Comparison of ENCODE assay signal across 9 cellular contexts in genomic region chr12:57803317-57803893, GRCh38. TPM values are rescaled to one million over a fixed set of nuclear protein-coding genes. Genes with fewer than 3 reads are reported as not detected.
DNase-seq lines count a peak whose midpoint lies in the region; ATAC-seq and TF ChIP-seq lines count a peak whose summit lies in the region.
"Had no signal": no experiment of that assay in that cellular context is flagged by ENCODE, and none has a peak within 500 bp of the region (broad histone marks: within the 10 kb centered on the region; RNA-seq: fewer than 3 reads in every experiment).

No MANE protein-coding gene starts in this region.

- H3K9me3 ChIP-seq in IMR-90 (ENCODE audit: control insufficient read depth, insufficient read depth, low read length) (no peaks in the 10 kb centered on the region), colonic mucosa (no peaks in the 10 kb centered on the region), lung (ENCODE audit: control insufficient read depth in 2 of 2, insufficient read depth in 1 of 2, low read length in 1 of 2) (no peaks in the 10 kb centered on the region)

- H3K27ac ChIP-seq in IMR-90 (ENCODE audit: insufficient read depth, low read length) = no peak overlapping the region
- H3K27ac ChIP-seq in colonic mucosa = no peak overlapping the region
- H3K27ac ChIP-seq in lung (ENCODE audit: low read depth in 1 of 2, low read length in 1 of 2) = no peak overlapping the region

- H3K14ac ChIP-seq in IMR-90 (replicated peaks; ENCODE audit: low read depth, low read length) = no peak overlapping the region

- H2BK120ac ChIP-seq in IMR-90 (ENCODE audit: low read depth, low read length) = no peak overlapping the region

- WGBS in IMR-90 (ENCODE audit: extremely low coverage in 2 of 2, insufficient read length in 1 of 2), 2 experiments = 46% methylated on average over 5 of the region's 9 CpGs; no CpG with 5 or more reads in 1 of the 2 experiments
- 56 to 71% methylated on average over 9 of the region's 9 CpGs for WGBS in lung, 2 donors

- H3K36me3 Mint-ChIP-seq in type B pancreatic cell = peaks cover 7% of the 10 kb centered on the region

- H2AFZ ChIP-seq in IMR-90 (replicated peaks; ENCODE audit: low read length, poor library complexity) = peak overlapping the region; percentile 12

- H4K5ac ChIP-seq in IMR-90 (ENCODE audit: low read depth, low read length) = no peak overlapping the region

- H3K9me1 ChIP-seq in IMR-90 (ENCODE audit: insufficient read depth, low read length) = 0 out of 2 replicates have a peak, but pooled peaks cover 2% of the 10 kb centered on the region

- no peak overlapping the region for H3K56ac ChIP-seq in IMR-90 (ENCODE audit: extremely low read depth, insufficient read depth, low read length)

- DNase-seq in Daoy (ENCODE audit: low read depth) = peak; percentile 42
- peak; percentile 42 for DNase-seq in IMR-90
- peak; percentile 6 for DNase-seq in T follicular helper cell (ENCODE audit: low read depth)
- DNase-seq in colonic mucosa = peak; percentile 45
- peak; percentile 36 for DNase-seq in lung (ENCODE audit: low spot score)
- no peak for DNase-seq in type B pancreatic cell (ENCODE audit: extremely low spot score, unreplicated experiment)
- DNase-seq in amniotic stem cell (lab: John Stamatoyannopoulos, UW) = no peak

- no peaks in the 10 kb centered on the region for H3K4me1 Mint-ChIP-seq in type B pancreatic cell (ENCODE audit: unreplicated experiment)

- dilution Hi-C loops in IMR-90 (cut with HindIII; ENCODE audit: low sequenced_read_pairs, unreplicated experiment) = no loop called here

- H3K9ac ChIP-seq in IMR-90 (ENCODE audit: low read depth, low read length) (no peak overlapping the region), colonic mucosa (ENCODE audit: low read depth in 2 of 2, low read length in 2 of 2) (no peak overlapping the region)

- no peak overlapping the region for H3K4ac ChIP-seq in IMR-90 (ENCODE audit: low read depth, low read length)

- H4K91ac ChIP-seq in IMR-90 (ENCODE audit: insufficient read depth, low read depth, low read length) = no peak overlapping the region

- H3K27ac Mint-ChIP-seq in type B pancreatic cell = no peak overlapping the region

- no peak overlapping the region for H4K8ac ChIP-seq in IMR-90 (ENCODE audit: low read depth in 2 of 2, low read length in 2 of 2)

- H3K4me2 ChIP-seq in IMR-90 (ENCODE audit: low read depth, low read length) = no peak overlapping the region

- no peaks in the 10 kb centered on the region for H3K9me3 Mint-ChIP-seq in type B pancreatic cell

- H3K36me3 ChIP-seq in IMR-90 (ENCODE audit: control insufficient read depth, insufficient read depth, low read length) (peaks cover 48% of the 10 kb centered on the region), colonic mucosa (peaks cover 7% of the 10 kb centered on the region), lung (ENCODE audit: control insufficient read depth in 2 of 2, insufficient read depth in 2 of 2, low read length in 2 of 2) (peaks cover 43 to 51% of the 10 kb centered on the region in 2 donors)

- H3K4me1 ChIP-seq in IMR-90 (ENCODE audit: control insufficient read depth, insufficient read depth, low read length) (no peaks in the 10 kb centered on the region), colonic mucosa (no peaks in the 10 kb centered on the region), lung (ENCODE audit: control insufficient read depth in 2 of 2, insufficient read depth in 2 of 2, low read length in 2 of 2) (no peaks in the 10 kb centered on the region)

- TF ChIP-seq CTCF in IMR-90 (conservative IDR thresholded peaks at IDR 0.05; ENCODE audit: low read depth, low read length) = peak; percentile 83
- peak; percentile 76 for TF ChIP-seq CTCF in colonic mucosa (IDR thresholded peaks at IDR 0.05)
- TF ChIP-seq CTCF in lung (IDR thresholded peaks at IDR 0.05; ENCODE audit: control extremely low read depth, extremely low read depth) = peak; percentile 59
- peak; percentile 80 for TF ChIP-seq CTCF in type B pancreatic cell (conservative IDR thresholded peaks at IDR 0.05)

- no peaks in the 10 kb centered on the region for H3K27me3 ChIP-seq in IMR-90 (ENCODE audit: control insufficient read depth, insufficient read depth, low read length)
- H3K27me3 ChIP-seq in colonic mucosa = no peaks in the 10 kb centered on the region
- no peaks in the 10 kb centered on the region for H3K27me3 ChIP-seq in lung (ENCODE audit: control insufficient read depth, insufficient read depth)

- H3K18ac ChIP-seq in IMR-90 (ENCODE audit: low read depth, low read length) = no peak overlapping the region

- in situ Hi-C loops in IMR-90 (cut with MboI; ENCODE audit: low sequenced_read_pairs) = no loop called here

- no peak overlapping the region for H2BK5ac ChIP-seq in IMR-90 (ENCODE audit: low read depth, low read length, poor library complexity, severe bottlenecking)

- H3K23ac ChIP-seq in IMR-90 (ENCODE audit: low read depth, low read length) = no peak overlapping the region

- CTCF ChIA-PET in IMR-90 (lab: Yijun Ruan, JAX) = interaction anchor here (0.7 to 2.2 kb wide), 12 partner anchors 9 to 110 kb away, joined by 3 to 13 read pairs (median 3); partner anchors contain the start of genes AVIL and TSFM

- no peak overlapping the region for H2AK9ac ChIP-seq in IMR-90 (replicated peaks; ENCODE audit: low read depth, low read length, poor library complexity)

- TF ChIP-seq POLR2A in IMR-90 (IDR thresholded peaks at IDR 0.05; ENCODE audit: low read depth, low read length) = no peak

- intact Hi-C loops in IMR-90 (cut with micrococcal nuclease) = loop anchor here (1.0 kb wide), 1 partner anchor 102 kb away; no protein-coding TSS in a partner anchor
- intact Hi-C loops in colonic mucosa (cut with DNase I) = loop anchor here (5.0 kb wide), 1 partner anchor 104 kb away; no protein-coding TSS in a partner anchor

- H3K4me3 Mint-ChIP-seq in type B pancreatic cell = no peak overlapping the region

- H2BK20ac ChIP-seq in IMR-90 (ENCODE audit: low read depth, low read length) = no peak overlapping the region

- ATAC-seq in IMR-90 (ENCODE audit: low read depth) (peak; percentile 92), lung (ENCODE audit: insufficient read depth, low FRiP score) (peak; percentile 55), GM18909 (IDR thresholded peaks at IDR 0.05; ENCODE audit: poor library complexity, unreplicated experiment) (no peak)

- no peak overlapping the region for H3K4me3 ChIP-seq in IMR-90 (ENCODE audit: insufficient read depth, low read depth, low read length)
- no peak overlapping the region for H3K4me3 ChIP-seq in colonic mucosa
- no peak overlapping the region for H3K4me3 ChIP-seq in lung
- H3K4me3 ChIP-seq: skin epidermis had no signal

- no peaks in the 10 kb centered on the region; the same call in 1 of the 2 replicates for H4K20me1 ChIP-seq in IMR-90 (ENCODE audit: insufficient read depth, low read length)

- H3K27me3 Mint-ChIP-seq in type B pancreatic cell = no peaks in the 10 kb centered on the region

- no peak overlapping the region for H2BK15ac ChIP-seq in IMR-90 (ENCODE audit: low read depth, low read length)

- H2AK5ac ChIP-seq in IMR-90 (ENCODE audit: low read depth, low read length) = no peak overlapping the region; the same call in 1 of the 2 replicates

- POLR2A ChIA-PET in IMR-90 (lab: Charles Lee; ENCODE audit: unreplicated experiment) = no interaction called here

- no peaks in the 10 kb centered on the region for H3K79me1 ChIP-seq in IMR-90 (ENCODE audit: low read depth in 1 of 2, low read length in 2 of 2)

- TF ChIP-seq RAD21 in IMR-90 (IDR thresholded peaks at IDR 0.05; ENCODE audit: low read length) = peak; percentile 71

- no TSS peak for BruUV-seq in IMR-90 (replicated peaks; lab: Mats Ljungman, UMichigan)

RNA-seq across cellular contexts. Expression of gene AVIL, which starts 15.1 kb away (rescaled TPM):
- total RNA-seq in Daoy (2014; rRNA removed; shearing (Covaris generic)) = not detected in 2 replicates
- total RNA-seq in IMR-90 (2012; rRNA removed) = 1.1 and 1.3 TPM in 2 replicates
- polyA plus RNA-seq in IMR-90 (2012; rRNA removed) = 2.1 and 2.5 TPM in 2 replicates
- 0.37 and 0.42 TPM in 2 replicates for polyA plus RNA-seq in IMR-90 (2012; cell fraction: cytosol; rRNA removed)
- 8.3 and 25.0 TPM in 2 replicates for polyA plus RNA-seq in IMR-90 (2012; cell fraction: nucleus; rRNA removed; ENCODE audit: low replicate concordance)
- 1 to 10 TPM; 5.1 to 8.1 TPM for total RNA-seq in colonic mucosa
- 1 to 10 TPM; 8.1 to 9.7 TPM for total RNA-seq in lung
- polyA plus RNA-seq in lung = 10 to 100 TPM in 1 of 2 donors, 1 to 10 TPM in 1; 4.3 to 11.7 TPM
- 4.9 and 6.6 TPM in 2 replicates for total RNA-seq in type B pancreatic cell (ENCODE audit: low replicate concordance)

RNA-seq across cellular contexts. Expression of gene TSFM, which starts 20.8 kb away (rescaled TPM):
- total RNA-seq in Daoy (2014; rRNA removed; shearing (Covaris generic)) = 38.2 and 48.9 TPM in 2 replicates
- total RNA-seq in IMR-90 (2012; rRNA removed) (10.8 and 11.5 TPM in 2 replicates), colonic mucosa (10 to 100 TPM; 35.6 to 68.9 TPM), lung (10 to 100 TPM; 17.1 to 28.0 TPM), type B pancreatic cell (ENCODE audit: low replicate concordance) (30.4 and 33.0 TPM in 2 replicates)
- polyA plus RNA-seq in IMR-90 (2012; rRNA removed) (14.0 and 16.3 TPM in 2 replicates), lung (10 to 100 TPM; 23.9 to 40.0 TPM)
- 14.2 and 27.2 TPM in 2 replicates for polyA plus RNA-seq in IMR-90 (2012; cell fraction: cytosol; rRNA removed)
- polyA plus RNA-seq in IMR-90 (2012; cell fraction: nucleus; rRNA removed; ENCODE audit: low replicate concordance) = 9.2 and 13.7 TPM in 2 replicates

RNA-seq across cellular contexts. Expression of gene EEF1AKMT3, which starts 31.0 kb away (rescaled TPM):
- total RNA-seq in Daoy (2014; rRNA removed; shearing (Covaris generic)) = 1.9 and 2.6 TPM in 2 replicates
- total RNA-seq in IMR-90 (2012; rRNA removed) (3.2 and 3.6 TPM in 2 replicates), colonic mucosa (1 to 10 TPM; 3.4 to 4.8 TPM), lung (10 to 100 TPM in 1 of 2 donors, 1 to 10 TPM in 1; 7.6 to 11.5 TPM), type B pancreatic cell (ENCODE audit: low replicate concordance) (5.1 and 6.0 TPM in 2 replicates)
- polyA plus RNA-seq in IMR-90 (2012; rRNA removed) (7.6 and 8.1 TPM in 2 replicates), lung (1 to 10 TPM; 3.6 to 4.2 TPM)
- polyA plus RNA-seq in IMR-90 (2012; cell fraction: cytosol; rRNA removed) = 4.2 and 6.9 TPM in 2 replicates
- polyA plus RNA-seq in IMR-90 (2012; cell fraction: nucleus; rRNA removed; ENCODE audit: low replicate concordance) = 6.0 and 8.9 TPM in 2 replicates

RNA-seq across cellular contexts. Expression of gene METTL1, which starts 31.5 kb away (rescaled TPM):
- total RNA-seq in Daoy (2014; rRNA removed; shearing (Covaris generic)) = 21.0 and 37.5 TPM in 2 replicates
- total RNA-seq in IMR-90 (2012; rRNA removed) (10.8 and 12.4 TPM in 2 replicates), colonic mucosa (10 to 100 TPM in 1 of 2 donors, 1 to 10 TPM in 1; 7.1 to 18.9 TPM), lung (10 to 100 TPM in 1 of 2 donors, 1 to 10 TPM in 1; 2.8 to 29.5 TPM), type B pancreatic cell (ENCODE audit: low replicate concordance) (29.3 and 31.1 TPM in 2 replicates)
- polyA plus RNA-seq in IMR-90 (2012; rRNA removed) (27.5 and 31.4 TPM in 2 replicates), lung (10 to 100 TPM; 33.7 to 35.5 TPM)
- 10.0 and 20.0 TPM in 2 replicates for polyA plus RNA-seq in IMR-90 (2012; cell fraction: cytosol; rRNA removed)
- 31.9 and 38.5 TPM in 2 replicates for polyA plus RNA-seq in IMR-90 (2012; cell fraction: nucleus; rRNA removed; ENCODE audit: low replicate concordance)

RNA-seq across cellular contexts. Expression of gene CYP27B1, which starts 36.5 kb away (rescaled TPM):
- 2.2 and 2.6 TPM in 2 replicates for total RNA-seq in Daoy (2014; rRNA removed; shearing (Covaris generic))
- total RNA-seq in IMR-90 (2012; rRNA removed) (0.36 and 0.56 TPM in 2 replicates), colonic mucosa (1 to 10 TPM in 1 of 2 donors, under 1 TPM in 1; 0.80 to 1.6 TPM), lung (1 to 10 TPM; 2.9 to 4.3 TPM), type B pancreatic cell (ENCODE audit: low replicate concordance) (1.4 and 2.2 TPM in 2 replicates)
- polyA plus RNA-seq in IMR-90 (2012; rRNA removed) (0.80 and 1.3 TPM in 2 replicates), lung (1 to 10 TPM; 1.7 to 5.8 TPM)
- 0.38 and 0.49 TPM in 2 replicates for polyA plus RNA-seq in IMR-90 (2012; cell fraction: cytosol; rRNA removed)
- 10.4 and 13.8 TPM in 2 replicates for polyA plus RNA-seq in IMR-90 (2012; cell fraction: nucleus; rRNA removed; ENCODE audit: low replicate concordance)

Comparison
In these comparisons a context has a peak if more than half of its experiments do, and no peak if none do; other contexts are left out.
1. DNase-seq: peak in Daoy (single experiment), IMR-90 (single experiment), T follicular helper cell (single experiment), colonic mucosa (single experiment) and lung (single experiment); none in type B pancreatic cell (single experiment) and amniotic stem cell (single experiment).
2. Peak in every context shown above with its lines, with median percentiles within 50 percentile points of each other: CTCF ChIP-seq.